In the genomic region with DNA sequence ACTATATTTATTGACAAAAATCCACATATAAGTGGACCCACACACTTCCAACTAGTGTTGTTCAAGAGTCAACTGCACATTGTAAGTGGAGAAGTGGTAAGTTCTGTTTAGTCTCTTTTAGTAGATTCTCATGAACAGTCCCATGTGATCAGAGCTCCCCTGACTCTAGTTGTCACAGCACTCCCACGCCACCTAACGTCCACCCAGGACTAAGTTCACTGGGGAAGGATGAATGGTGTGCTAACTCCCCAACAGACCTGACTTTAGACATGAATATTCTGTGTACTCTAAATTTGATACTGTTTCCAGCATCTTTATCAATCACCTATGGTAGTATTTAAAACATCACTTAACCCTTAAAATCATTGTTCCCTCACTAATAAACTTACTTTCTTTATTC, we compare ENCODE assay signal across 13 cellular contexts. TPM values are rescaled to one million over a fixed set of nuclear protein-coding genes. Genes with fewer than 3 reads are reported as not detected.
DNase-seq lines count a peak whose midpoint lies in the region; ATAC-seq and TF ChIP-seq lines count a peak whose summit lies in the region.
"Had no signal": no experiment of that assay in that cellular context is flagged by ENCODE, and none has a peak within 500 bp of the region (broad histone marks: within the 10 kb centered on the region; RNA-seq: fewer than 3 reads in every experiment).

No MANE protein-coding gene starts in this region.

- CTCF ChIA-PET in HEK293T (lab: Yijun Ruan, JAX) = interaction anchor here (0.8 to 2.5 kb wide), 2 partner anchors 9 to 13 kb away, joined by 3 to 10 read pairs; no protein-coding TSS in a partner anchor
- CTCF ChIA-PET in activated CD8-positive, alpha-beta T cell treated with anti-CD3 and anti-CD28 coated beads, Interleukin-2, amount 10 ng/mL, durations not matched to agents 7 days and 5 days (lab: Charles Lee) = interaction anchor here (1.0 to 1.6 kb wide), 2 partner anchors 13 to 14 kb away, joined by 3 to 7 read pairs; no protein-coding TSS in a partner anchor
- CTCF ChIA-PET in CD4-positive, alpha-beta T cell (lab: Charles Lee) = interaction anchor here (1.3 kb wide), 1 partner anchor 14 kb away, joined by 4 read pairs; no protein-coding TSS in a partner anchor

- intact Hi-C loops in esophagus muscularis mucosa (cut with DNase I) = no loop called here
- intact Hi-C loops in CD4-positive, alpha-beta T cell (cut with DNase I, micrococcal nuclease) = no loop called here

- H3K27ac Mint-ChIP-seq in stimulated activated memory B cell treated with anti-CD40 and anti-IgM and Interleukin-4, amounts not matched to agents 10 μg/mL and 1 μg/mL and 100 μg/mL, for 72 hours = no peak overlapping the region
- no peak overlapping the region for H3K27ac Mint-ChIP-seq in activated CD8-positive, alpha-beta T cell treated with anti-CD3 and anti-CD28 coated beads, Interleukin-2, amount 10 ng/mL, durations not matched to agents 7 days and 5 days
- H3K27ac Mint-ChIP-seq in CD4-positive, alpha-beta T cell = no peak overlapping the region
- H3K27ac Mint-ChIP-seq: activated CD4-positive, alpha-beta memory T cell treated with anti-CD3 and anti-CD28 coated beads, Interleukin-2, amount 10 ng/mL, durations not matched to agents 7 days and 5 days had no signal

- POLR2A ChIA-PET in HEK293T (lab: Yijun Ruan, JAX) = no interaction called here
- POLR2A ChIA-PET in activated CD8-positive, alpha-beta T cell treated with anti-CD3 and anti-CD28 coated beads, Interleukin-2, amount 10 ng/mL, durations not matched to agents 7 days and 5 days (lab: Charles Lee) = no interaction called here
- POLR2A ChIA-PET in CD4-positive, alpha-beta T cell (lab: Charles Lee) = no interaction called here

- H3K36me3 ChIP-seq in esophagus muscularis mucosa = no peaks in the 10 kb centered on the region
- H3K36me3 ChIP-seq: tibial artery had no signal

- TF ChIP-seq POLR2A in esophagus muscularis mucosa (IDR thresholded peaks at IDR 0.05; ENCODE audit: low read depth) = no peak

- WGBS in esophagus muscularis mucosa = 96% methylated on average over 2 of the region's 2 CpGs

- H3K36me3 Mint-ChIP-seq in stimulated activated memory B cell treated with anti-CD40 and anti-IgM and Interleukin-4, amounts not matched to agents 10 μg/mL and 1 μg/mL and 100 μg/mL, for 72 hours = no peaks in the 10 kb centered on the region
- no peaks in the 10 kb centered on the region for H3K36me3 Mint-ChIP-seq in activated CD8-positive, alpha-beta T cell treated with anti-CD3 and anti-CD28 coated beads, Interleukin-2, amount 10 ng/mL, durations not matched to agents 7 days and 5 days (ENCODE audit: low read depth)
- H3K36me3 Mint-ChIP-seq in CD4-positive, alpha-beta T cell (ENCODE audit: low read depth) = no peaks in the 10 kb centered on the region

- no peak overlapping the region for H3K4me3 ChIP-seq in esophagus muscularis mucosa
- H3K4me3 ChIP-seq: tibial artery had no signal

- H3K4me1 ChIP-seq in esophagus muscularis mucosa = no peaks in the 10 kb centered on the region
- H3K4me1 ChIP-seq: tibial artery had no signal

- TF ChIP-seq EP300 in esophagus muscularis mucosa (IDR thresholded peaks at IDR 0.05) = no peak

- TF ChIP-seq CTCF in esophagus muscularis mucosa (IDR thresholded peaks at IDR 0.05) = no peak
- no peak for TF ChIP-seq CTCF in CD4-positive, alpha-beta T cell (IDR thresholded peaks at IDR 0.05)

- H3K27me3 ChIP-seq in esophagus muscularis mucosa = no peaks in the 10 kb centered on the region
- no peaks in the 10 kb centered on the region for H3K27me3 ChIP-seq in CD4-positive, alpha-beta T cell (ENCODE audit: control insufficient read depth, insufficient read depth, low read length)
- H3K27me3 ChIP-seq: tibial artery had no signal

- no peak for ATAC-seq in stimulated activated memory B cell treated with anti-CD40 and anti-IgM and Interleukin-4, amounts not matched to agents 10 μg/mL and 1 μg/mL and 100 μg/mL, for 72 hours
- ATAC-seq in activated CD8-positive, alpha-beta T cell treated with anti-CD3 and anti-CD28 coated beads, Interleukin-2, amount 10 ng/mL, durations not matched to agents 7 days and 5 days = no peak
- ATAC-seq in CD4-positive, alpha-beta T cell (ENCODE audit: poor library complexity) = no peak

- H3K9me3 ChIP-seq in esophagus muscularis mucosa = no peaks in the 10 kb centered on the region
- no peaks in the 10 kb centered on the region for H3K9me3 ChIP-seq in CD4-positive, alpha-beta T cell (ENCODE audit: control insufficient read depth, low read length)
- H3K9me3 ChIP-seq: tibial artery had no signal

- no peaks in the 10 kb centered on the region for H3K27me3 Mint-ChIP-seq in stimulated activated memory B cell treated with anti-CD40 and anti-IgM and Interleukin-4, amounts not matched to agents 10 μg/mL and 1 μg/mL and 100 μg/mL, for 72 hours
- H3K27me3 Mint-ChIP-seq in activated CD8-positive, alpha-beta T cell treated with anti-CD3 and anti-CD28 coated beads, Interleukin-2, amount 10 ng/mL, durations not matched to agents 7 days and 5 days (ENCODE audit: low read depth) = no peaks in the 10 kb centered on the region
- H3K27me3 Mint-ChIP-seq in CD4-positive, alpha-beta T cell = no peaks in the 10 kb centered on the region
- H3K27me3 Mint-ChIP-seq: activated CD4-positive, alpha-beta memory T cell treated with anti-CD3 and anti-CD28 coated beads, Interleukin-2, amount 10 ng/mL, durations not matched to agents 7 days and 5 days had no signal

- no peaks in the 10 kb centered on the region for H3K9me3 Mint-ChIP-seq in stimulated activated memory B cell treated with anti-CD40 and anti-IgM and Interleukin-4, amounts not matched to agents 10 μg/mL and 1 μg/mL and 100 μg/mL, for 72 hours
- H3K9me3 Mint-ChIP-seq in activated CD8-positive, alpha-beta T cell treated with anti-CD3 and anti-CD28 coated beads, Interleukin-2, amount 10 ng/mL, durations not matched to agents 7 days and 5 days (ENCODE audit: insufficient read depth) = no peaks in the 10 kb centered on the region
- H3K9me3 Mint-ChIP-seq in CD4-positive, alpha-beta T cell = no peaks in the 10 kb centered on the region
- H3K9me3 Mint-ChIP-seq: activated CD4-positive, alpha-beta memory T cell treated with anti-CD3 and anti-CD28 coated beads, Interleukin-2, amount 10 ng/mL, durations not matched to agents 7 days and 5 days had no signal

- peak; percentile 4 for DNase-seq in ELR (ENCODE audit: low read depth)
- peak; percentile 9 for DNase-seq in HEK293T (ENCODE audit: extremely low spot score)
- DNase-seq in OCI-M1 (lab: John Stamatoyannopoulos, UW) = peak; percentile 9
- peak; percentile 11 for DNase-seq in iPS-NIHi11 (ENCODE audit: low spot score)
- DNase-seq in esophagus muscularis mucosa (ENCODE audit: extremely low spot score) = no peak
- no peak for DNase-seq in activated CD8-positive, alpha-beta T cell treated with anti-CD3 and anti-CD28 coated beads, Interleukin-2, amount 10 ng/mL, durations not matched to agents 7 days and 5 days
- DNase-seq in CD4-positive, alpha-beta T cell = no peak
- DNase-seq: activated CD4-positive, alpha-beta memory T cell treated with anti-CD3 and anti-CD28 coated beads, Interleukin-2, amount 10 ng/mL, durations not matched to agents 7 days and 5 days; activated gamma-delta T cell; stimulated activated CD4-positive, alpha-beta T cell treated with anti-CD3 and anti-CD28 coated beads, Interleukin-15, amount 100 ng/mL, for 24 hours; T-helper 2 cell; tibial artery had no signal

- no peak overlapping the region for H3K27ac ChIP-seq in esophagus muscularis mucosa (replicated peaks in 1 of 4)
- no peak overlapping the region for H3K27ac ChIP-seq in CD4-positive, alpha-beta T cell (ENCODE audit: low read depth, low read length)
- H3K27ac ChIP-seq: tibial artery had no signal

- H3K4me3 Mint-ChIP-seq in stimulated activated memory B cell treated with anti-CD40 and anti-IgM and Interleukin-4, amounts not matched to agents 10 μg/mL and 1 μg/mL and 100 μg/mL, for 72 hours = no peak overlapping the region
- H3K4me3 Mint-ChIP-seq in activated CD8-positive, alpha-beta T cell treated with anti-CD3 and anti-CD28 coated beads, Interleukin-2, amount 10 ng/mL, durations not matched to agents 7 days and 5 days = no peak overlapping the region
- no peak overlapping the region for H3K4me3 Mint-ChIP-seq in CD4-positive, alpha-beta T cell
- H3K4me3 Mint-ChIP-seq: activated CD4-positive, alpha-beta memory T cell treated with anti-CD3 and anti-CD28 coated beads, Interleukin-2, amount 10 ng/mL, durations not matched to agents 7 days and 5 days had no signal

- H3K4me1 Mint-ChIP-seq in stimulated activated memory B cell treated with anti-CD40 and anti-IgM and Interleukin-4, amounts not matched to agents 10 μg/mL and 1 μg/mL and 100 μg/mL, for 72 hours = no peaks in the 10 kb centered on the region
- no peaks in the 10 kb centered on the region for H3K4me1 Mint-ChIP-seq in activated CD8-positive, alpha-beta T cell treated with anti-CD3 and anti-CD28 coated beads, Interleukin-2, amount 10 ng/mL, durations not matched to agents 7 days and 5 days (ENCODE audit: low read depth)
- H3K4me1 Mint-ChIP-seq in CD4-positive, alpha-beta T cell (ENCODE audit: low read depth) = no peaks in the 10 kb centered on the region
- H3K4me1 Mint-ChIP-seq: activated CD4-positive, alpha-beta memory T cell treated with anti-CD3 and anti-CD28 coated beads, Interleukin-2, amount 10 ng/mL, durations not matched to agents 7 days and 5 days had no signal

TF ChIP-seq in HEK293T, 16 proteins besides CTCF, POLR2A, EP300 and RAD21:
- TF ChIP-seq CTBP1 (IDR thresholded peaks at IDR 0.05; ENCODE audit: borderline replicate concordance) = no peak
- no peak for TF ChIP-seq ZNF384 (IDR thresholded peaks at IDR 0.05)
- no peak for TF ChIP-seq ARNT (IDR thresholded peaks at IDR 0.05)
- TF ChIP-seq TARDBP (IDR thresholded peaks at IDR 0.05) = no peak
- no peak for TF ChIP-seq BHLHE40 (IDR thresholded peaks at IDR 0.05; ENCODE audit: borderline replicate concordance)
- no peak for TF ChIP-seq FOXM1 (IDR thresholded peaks at IDR 0.05; ENCODE audit: borderline replicate concordance)

RNA-seq across cellular contexts. Expression of a gene that starts 59.8 kb away (rescaled TPM):
- total RNA-seq in esophagus muscularis mucosa = 10 to 100 TPM; 22.1 to 28.8 (median 25.5) TPM
- total RNA-seq in activated CD8-positive, alpha-beta T cell treated with anti-CD3 and anti-CD28 coated beads, Interleukin-2, amount 10 ng/mL, durations not matched to agents 7 days and 5 days = 10 to 100 TPM; 10.5 to 10.9 TPM
- total RNA-seq in CD4-positive, alpha-beta T cell = 10 to 100 TPM in 1 of 2 experiments, 1 to 10 TPM in 1; 7.2 to 10.4 TPM

Comparison
In these comparisons a context has a peak if more than half of its experiments do, and no peak if none do; other contexts are left out.
1. DNase-seq: peak in ELR (single experiment), HEK293T (single experiment), OCI-M1 (single experiment) and iPS-NIHi11 (single experiment); none in esophagus muscularis mucosa (single experiment), activated CD8-positive, alpha-beta T cell treated with anti-CD3 and anti-CD28 coated beads, Interleukin-2, amount 10 ng/mL, durations not matched to agents 7 days and 5 days (single experiment) and CD4-positive, alpha-beta T cell (0 of 10).